Comparison of ENCODE assay signal across 10 cellular contexts in the genomic region with DNA sequence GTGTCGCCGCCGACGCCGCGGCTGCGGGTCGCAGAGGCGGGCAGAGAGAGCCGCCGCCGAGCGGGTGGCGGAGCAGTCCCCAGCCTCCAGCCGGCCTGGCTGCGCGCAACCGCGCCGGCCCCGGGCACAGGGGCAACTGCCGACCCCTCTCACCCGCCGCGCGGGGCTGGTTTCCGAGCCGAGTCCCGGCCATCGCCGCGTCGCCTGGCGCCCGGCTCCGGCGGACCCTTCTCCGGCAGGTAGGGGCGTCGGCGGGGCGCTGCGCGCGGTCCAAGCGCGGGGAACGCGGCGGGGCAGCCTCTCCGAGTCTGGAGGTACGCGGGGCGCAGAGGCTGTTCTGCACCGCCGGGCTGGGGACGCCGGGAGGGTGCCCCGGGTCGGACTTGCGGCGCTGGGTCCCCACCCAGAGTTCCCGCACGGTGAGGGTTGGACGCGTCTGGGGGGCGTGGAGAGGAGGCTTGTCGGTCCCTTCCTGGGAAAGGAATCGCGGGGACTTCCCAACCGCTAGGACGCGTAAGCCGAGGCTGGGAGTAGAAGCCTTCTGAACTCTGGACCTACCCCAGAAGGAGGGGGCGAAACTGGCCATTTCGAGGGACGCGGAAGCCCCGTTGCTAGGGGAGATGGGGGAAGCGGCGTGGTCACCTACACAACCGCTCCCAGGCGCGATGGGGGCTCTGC.
DNase-seq lines count a peak whose midpoint lies in the region; ATAC-seq, FAIRE-seq and TF ChIP-seq lines count a peak whose summit lies in the region.
"Had no signal": no experiment of that assay in that cellular context is flagged by ENCODE, and none has a peak within 500 bp of the region (broad histone marks: within the 10 kb centered on the region; RNA-seq: fewer than 3 reads in every experiment).

No MANE protein-coding gene starts in this region.

- H3K4me1 ChIP-seq in iPS-15b (ENCODE audit: control insufficient read depth, insufficient read depth, low read length), result no peaks in the 10 kb centered on the region

- TF ChIP-seq POLR2A in GM12892 (IDR thresholded peaks at IDR 0.05; ENCODE audit: low read depth, low read length), result no peak

- FAIRE-seq in GM12892 (lab: Jason Lieb, UNC), result no peak

- no peak overlapping the region for H3K27ac Mint-ChIP-seq in activated T-cell treated with anti-CD3 and anti-CD28 coated beads, Interleukin-2, amount 50 U/mL, for 72 hours
- H3K27ac Mint-ChIP-seq in stimulated activated memory B cell treated with anti-CD40 and anti-IgM and Interleukin-4, amounts not matched to agents 10 μg/mL and 1 μg/mL and 100 μg/mL, for 72 hours, result no peak overlapping the region
- H3K27ac Mint-ChIP-seq: activated CD8-positive, alpha-beta T cell treated with anti-CD3 and anti-CD28 coated beads for 36 hours had no signal

- H3K4me1 Mint-ChIP-seq in activated T-cell treated with anti-CD3 and anti-CD28 coated beads, Interleukin-2, amount 50 U/mL, for 72 hours (ENCODE audit: low read depth), result peaks cover 23% of the 10 kb centered on the region
- no peaks in the 10 kb centered on the region for H3K4me1 Mint-ChIP-seq in stimulated activated memory B cell treated with anti-CD40 and anti-IgM and Interleukin-4, amounts not matched to agents 10 μg/mL and 1 μg/mL and 100 μg/mL, for 72 hours

- no peaks in the 10 kb centered on the region for H3K9me3 ChIP-seq in iPS-15b (ENCODE audit: control insufficient read depth, insufficient read depth, low read length)

- H3K36me3 Mint-ChIP-seq in activated T-cell treated with anti-CD3 and anti-CD28 coated beads, Interleukin-2, amount 50 U/mL, for 72 hours (ENCODE audit: insufficient read depth in 2 of 2), result peaks cover 0 to 2% of the 10 kb centered on the region in 2 donors
- peaks cover 6% of the 10 kb centered on the region for H3K36me3 Mint-ChIP-seq in stimulated activated memory B cell treated with anti-CD40 and anti-IgM and Interleukin-4, amounts not matched to agents 10 μg/mL and 1 μg/mL and 100 μg/mL, for 72 hours

- peaks cover 51% of the 10 kb centered on the region for H3K27me3 ChIP-seq in iPS-15b (ENCODE audit: control insufficient read depth, insufficient read depth, low read length)

- ATAC-seq in activated T-cell treated with anti-CD3 and anti-CD28 coated beads, Interleukin-2, amount 50 U/mL, for 72 hours (replicated peaks in 1 of 2), result peak; percentile 49 to 60
- ATAC-seq in stimulated activated memory B cell treated with anti-CD40 and anti-IgM and Interleukin-4, amounts not matched to agents 10 μg/mL and 1 μg/mL and 100 μg/mL, for 72 hours, result peak; percentile 43
- ATAC-seq in HG02798 (IDR thresholded peaks at IDR 0.05; ENCODE audit: poor library complexity, unreplicated experiment) (no peak), GM18520 (IDR thresholded peaks at IDR 0.05; ENCODE audit: unreplicated experiment) (no peak)

- DNase-seq in NCI-H345 (lab: John Stamatoyannopoulos, UW) (peak; percentile 37), NCI-H345 treated with DMSO at 0.1 percent for 48 hours (lab: John Stamatoyannopoulos, UW; ENCODE audit: unreplicated experiment) (no peak), GM12892 (ENCODE audit: insufficient read length) (no peak)
- peak; percentile 4 for DNase-seq in activated T-cell treated with anti-CD3 and anti-CD28 coated beads, Interleukin-2, amount 50 U/mL, for 72 hours
- DNase-seq: activated CD8-positive, alpha-beta T cell treated with anti-CD3 and anti-CD28 coated beads for 36 hours; stimulated activated CD4-positive, alpha-beta T cell treated with anti-CD3 and anti-CD28 coated beads, Interleukin-12 subunit alpha, Interleukin-12 subunit beta, amount 100 ng/mL, for 4 hours had no signal

- H3K36me3 ChIP-seq in iPS-15b (ENCODE audit: control insufficient read depth, insufficient read depth, low read length), result no peaks in the 10 kb centered on the region

- peak overlapping the region; percentile 71 for H3K4me3 ChIP-seq in iPS-15b (ENCODE audit: low read depth, low read length)

- H3K9me3 Mint-ChIP-seq in activated T-cell treated with anti-CD3 and anti-CD28 coated beads, Interleukin-2, amount 50 U/mL, for 72 hours, result peaks cover 0 to 3% of the 10 kb centered on the region in 2 donors
- peaks cover 3% of the 10 kb centered on the region for H3K9me3 Mint-ChIP-seq in stimulated activated memory B cell treated with anti-CD40 and anti-IgM and Interleukin-4, amounts not matched to agents 10 μg/mL and 1 μg/mL and 100 μg/mL, for 72 hours
- H3K9me3 Mint-ChIP-seq: activated CD8-positive, alpha-beta T cell treated with anti-CD3 and anti-CD28 coated beads for 36 hours had no signal

- peaks cover 50% of the 10 kb centered on the region for H3K27me3 Mint-ChIP-seq in activated T-cell treated with anti-CD3 and anti-CD28 coated beads, Interleukin-2, amount 50 U/mL, for 72 hours (ENCODE audit: low read depth)
- peaks cover 33% of the 10 kb centered on the region for H3K27me3 Mint-ChIP-seq in stimulated activated memory B cell treated with anti-CD40 and anti-IgM and Interleukin-4, amounts not matched to agents 10 μg/mL and 1 μg/mL and 100 μg/mL, for 72 hours

- peak overlapping the region; percentile 80 to 83 for H3K4me3 Mint-ChIP-seq in activated T-cell treated with anti-CD3 and anti-CD28 coated beads, Interleukin-2, amount 50 U/mL, for 72 hours
- no peak overlapping the region for H3K4me3 Mint-ChIP-seq in stimulated activated memory B cell treated with anti-CD40 and anti-IgM and Interleukin-4, amounts not matched to agents 10 μg/mL and 1 μg/mL and 100 μg/mL, for 72 hours

- H3K9ac ChIP-seq in iPS-15b (ENCODE audit: low read depth, low read length), result no peak overlapping the region

Comparison
In these comparisons a context has a peak if more than half of its experiments do, and no peak if none do; other contexts are left out.
1. DNase-seq: peak in NCI-H345 (single experiment) and activated T-cell treated with anti-CD3 and anti-CD28 coated beads, Interleukin-2, amount 50 U/mL, for 72 hours (2 of 2); none in NCI-H345 treated with DMSO at 0.1 percent for 48 hours (single experiment) and GM12892 (single experiment).
2. ATAC-seq: peak in activated T-cell treated with anti-CD3 and anti-CD28 coated beads, Interleukin-2, amount 50 U/mL, for 72 hours (2 of 2) and stimulated activated memory B cell treated with anti-CD40 and anti-IgM and Interleukin-4, amounts not matched to agents 10 μg/mL and 1 μg/mL and 100 μg/mL, for 72 hours (single experiment); none in HG02798 (single experiment) and GM18520 (single experiment).